9 cellular contexts compared by ENCODE assay signal in the genomic region with DNA sequence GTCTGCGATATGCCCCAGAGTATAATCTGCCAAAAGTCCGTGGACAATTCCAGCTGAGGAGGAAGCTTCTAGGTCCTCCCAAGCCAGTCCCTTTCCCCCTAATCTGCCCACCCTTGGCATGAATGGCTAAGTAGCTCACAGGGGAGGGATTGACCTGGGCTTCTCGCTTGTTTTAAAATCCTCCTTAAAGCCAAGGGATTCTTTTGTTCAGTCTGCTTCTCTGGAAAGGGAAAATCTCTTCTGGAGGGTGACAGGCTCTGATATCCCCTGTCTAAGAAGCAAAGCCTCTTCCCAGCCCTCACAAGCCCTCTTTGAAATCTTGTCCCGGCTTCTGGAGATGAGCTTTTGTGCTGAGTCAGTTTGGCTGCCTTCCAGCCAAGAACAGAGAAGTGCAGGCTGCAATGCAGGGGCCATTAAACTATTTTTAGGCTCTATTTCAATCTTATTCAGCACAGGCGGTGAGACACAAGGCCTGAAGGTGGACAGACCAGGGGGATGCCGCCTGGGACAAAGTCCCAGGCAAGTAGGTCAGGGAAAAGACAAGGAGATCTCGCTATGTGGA. TPM values are rescaled to one million over a fixed set of nuclear protein-coding genes. Genes with fewer than 3 reads are reported as not detected.
DNase-seq lines count a peak whose midpoint lies in the region; ATAC-seq lines count a peak whose summit lies in the region.
"Had no signal": no experiment of that assay in that cellular context is flagged by ENCODE, and none has a peak within 500 bp of the region (broad histone marks: within the 10 kb centered on the region; RNA-seq: fewer than 3 reads in every experiment).

No MANE protein-coding gene starts in this region.

- WGBS in HUES64 = 94% methylated on average over 7 of the region's 7 CpGs

- ATAC-seq in GM18511 (IDR thresholded peaks at IDR 0.05; ENCODE audit: unreplicated experiment) = no peak
- no peak for ATAC-seq in GM19455 (IDR thresholded peaks at IDR 0.05; ENCODE audit: unreplicated experiment)

- H3K9ac ChIP-seq in HUES64 (ENCODE audit: low read depth, low read length) = peak overlapping the region; percentile 44; the same call in 1 of the 2 replicates

- DNase-seq in A172 (ENCODE audit: low spot score) (peak; percentile 41), hypothalamus (lab: John Stamatoyannopoulos, UW) (peak in 31 of 51 donors; percentile 2 to 61 (median 31)), NCI-H748 (lab: John Stamatoyannopoulos, UW; ENCODE audit: unreplicated experiment) (no peak)
- no peak for DNase-seq in activated CD8-positive, alpha-beta memory T cell treated with anti-CD3 and anti-CD28 coated beads, Interleukin-2, amount 50 U/mL, for 48 hours

- 0 out of 2 replicates have a peak overlapping the region, but pooled peaks have one; percentile 30 for H3K27ac ChIP-seq in HUES64 (ENCODE audit: low read depth, low read length)
- H3K27ac ChIP-seq in angular gyrus (ENCODE audit: low read depth, low read length) = peak overlapping the region; percentile 48
- H3K27ac ChIP-seq: HL-60 had no signal

- H3K4me1 ChIP-seq in HUES64 (ENCODE audit: insufficient read depth, low read length) = no peaks in the 10 kb centered on the region

- no peaks in the 10 kb centered on the region for H3K27me3 ChIP-seq in HUES64 (ENCODE audit: insufficient read depth, low read length)

- peaks cover 35% of the 10 kb centered on the region for H3K36me3 ChIP-seq in HUES64 (ENCODE audit: insufficient read depth, low read length)

- H3K9me3 ChIP-seq in HUES64 (ENCODE audit: insufficient read depth, low read depth, low read length) = no peaks in the 10 kb centered on the region

- H3K4me3 ChIP-seq in HUES64 (ENCODE audit: low read length) = no peak overlapping the region

RNA-seq across cellular contexts. Expression of a gene that starts 23.9 kb away (rescaled TPM):
- not detected in 2 replicates for total RNA-seq in A172 (2014; rRNA removed; shearing (Covaris generic))
- 1.5 TPM for polyA plus RNA-seq in HUES64 (2013, experiment 1 of 2)
- polyA plus RNA-seq in HUES64 (2013, experiment 2 of 2) = 2.4 TPM

RNA-seq across cellular contexts. Expression of a gene that starts 49.7 kb away (rescaled TPM):
- 42.8 and 45.6 TPM in 2 replicates for total RNA-seq in A172 (2014; rRNA removed; shearing (Covaris generic))
- 32.1 TPM for polyA plus RNA-seq in HUES64 (2013, experiment 1 of 2)
- 25.1 TPM for polyA plus RNA-seq in HUES64 (2013, experiment 2 of 2)

Comparison
In these comparisons a context has a peak if more than half of its experiments do, and no peak if none do; other contexts are left out.
1. DNase-seq: peak in A172 (single experiment) and hypothalamus (31 of 51); none in NCI-H748 (single experiment) and activated CD8-positive, alpha-beta memory T cell treated with anti-CD3 and anti-CD28 coated beads, Interleukin-2, amount 50 U/mL, for 48 hours (single experiment).